9 cellular contexts compared by ENCODE assay signal in the genomic region with DNA sequence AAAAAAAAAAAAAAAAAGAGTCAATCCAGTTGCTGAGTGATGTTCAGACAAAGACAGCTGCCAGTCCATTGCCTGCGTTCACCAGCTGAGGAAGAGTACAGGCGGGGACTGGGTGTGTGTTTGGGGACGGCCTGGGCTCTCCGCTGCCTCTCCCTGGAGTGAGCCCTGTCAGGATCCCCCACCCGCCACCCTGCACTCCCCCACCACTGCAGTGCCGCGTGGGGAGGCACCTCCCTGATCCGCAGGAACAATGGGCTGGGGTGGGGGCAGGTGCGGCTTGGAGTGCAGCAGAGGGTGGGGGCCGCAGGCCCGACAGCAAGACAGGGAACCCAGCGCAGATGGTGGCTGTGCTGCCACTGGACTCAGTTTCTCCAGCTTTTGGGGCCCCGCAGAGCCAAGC. TPM values are rescaled to one million over a fixed set of nuclear protein-coding genes. Genes with fewer than 3 reads are reported as not detected.
DNase-seq lines count a peak whose midpoint lies in the region; ATAC-seq, FAIRE-seq and TF ChIP-seq lines count a peak whose summit lies in the region.
"Had no signal": no experiment of that assay in that cellular context is flagged by ENCODE, and none has a peak within 500 bp of the region (broad histone marks: within the 10 kb centered on the region; RNA-seq: fewer than 3 reads in every experiment).

No MANE protein-coding gene starts in this region.

- H3K14ac ChIP-seq in neuronal stem cell (ENCODE audit: low read length): no peak overlapping the region

- TF ChIP-seq CTCF in cardiac muscle cell (IDR thresholded peaks at IDR 0.05; ENCODE audit: low read depth, low read length): no peak
- no peak for TF ChIP-seq CTCF in fibroblast of the aortic adventitia (IDR thresholded peaks at IDR 0.05; ENCODE audit: insufficient read depth, low read length)

- H3K27me3 ChIP-seq in cardiac muscle cell (peaks cover 45% of the 10 kb centered on the region), neuronal stem cell (ENCODE audit: control insufficient read depth in 3 of 3, insufficient read depth in 3 of 3, low read depth in 1 of 3, low read length in 3 of 3) (peaks cover 0 to 57% (median 44%) of the 10 kb centered on the region in 3 experiments)

- H3K4me2 ChIP-seq in neuronal stem cell (ENCODE audit: insufficient read depth, low read length, poor library complexity, severe bottlenecking): peak overlapping the region; percentile 99

- no CpG with 5 or more reads among the region's 13 CpGs for WGBS in neuronal stem cell (ENCODE audit: extremely low coverage in 2 of 2, insufficient read length in 2 of 2, insufficient replicate concordance in 1 of 2), 2 donors

- no peak overlapping the region for H2BK12ac ChIP-seq in neuronal stem cell (ENCODE audit: low read length)

- H3K9me3 ChIP-seq in cardiac muscle cell (ENCODE audit: low read depth) (no peaks in the 10 kb centered on the region), neuronal stem cell (replicated peaks in 1 of 2; ENCODE audit: control insufficient read depth in 2 of 2, insufficient read depth in 1 of 2, low read depth in 1 of 2, low read length in 2 of 2) (no peaks in the 10 kb centered on the region)

- no peak for DNase-seq in cardiac muscle cell (ENCODE audit: low read depth in 1 of 2, low spot score in 1 of 2)
- no peak for DNase-seq in Right ventricle myocardium inferior (ENCODE audit: missing footprints)
- no peak for DNase-seq in fibroblast of the aortic adventitia (ENCODE audit: low read depth)
- no peak for DNase-seq in neuronal stem cell (ENCODE audit: low spot score)
- DNase-seq in urothelium cell line (ENCODE audit: low spot score): peak; percentile 12
- no peak for DNase-seq in stimulated activated CD4-positive, alpha-beta T cell treated with anti-CD3 and anti-CD28 coated beads, Interleukin-2, amount 100 ng/mL, for 24 hours
- DNase-seq in DMS79 treated with DMSO at 0.1 percent for 48 hours (lab: John Stamatoyannopoulos, UW): no peak
- DNase-seq in NCI-H1048 (lab: John Stamatoyannopoulos, UW): no peak
- DNase-seq: activated CD4-positive, alpha-beta T cell treated with anti-CD3 and anti-CD28 coated beads, Interleukin-2, amount 10 ng/mL, durations not matched to agents 7 days and 5 days had no signal

- H2BK120ac ChIP-seq in neuronal stem cell (ENCODE audit: low read depth, low read length): no peak overlapping the region

- FAIRE-seq in urothelium cell line (lab: Jason Lieb, UNC): no peak

- H2AK5ac ChIP-seq in neuronal stem cell (ENCODE audit: low read depth, low read length): peak overlapping the region; percentile 17

- H4K91ac ChIP-seq in neuronal stem cell (ENCODE audit: low read depth, low read length, poor library complexity): no peak overlapping the region

- H2AFZ ChIP-seq in neuronal stem cell (ENCODE audit: low read length): peak overlapping the region; percentile 98

- peak overlapping the region; percentile 67 for H3K4me3 ChIP-seq in cardiac muscle cell
- H3K4me3 ChIP-seq in fibroblast of the aortic adventitia (ENCODE audit: low read depth, low read length): peak overlapping the region; percentile 70
- H3K4me3 ChIP-seq in neuronal stem cell (ENCODE audit: low read length in 2 of 2): peak overlapping the region in 1 of 2 donors; percentile 58

- H2BK5ac ChIP-seq in neuronal stem cell (ENCODE audit: low read length): no peak overlapping the region

- no peak overlapping the region for H3K9ac ChIP-seq in neuronal stem cell (ENCODE audit: low read depth, low read length, poor library complexity)

- H2BK15ac ChIP-seq in neuronal stem cell (ENCODE audit: low read length): peak overlapping the region; percentile 49

- peak overlapping the region; percentile 89 for H3K18ac ChIP-seq in neuronal stem cell (ENCODE audit: low read length)

- no peak for ATAC-seq in Right ventricle myocardium inferior

- no peaks in the 10 kb centered on the region for H3K36me3 ChIP-seq in cardiac muscle cell
- no peaks in the 10 kb centered on the region for H3K36me3 ChIP-seq in neuronal stem cell (replicated peaks in 1 of 2; ENCODE audit: control insufficient read depth in 2 of 2, insufficient read depth in 2 of 2, low read length in 2 of 2)

- H3K23ac ChIP-seq in neuronal stem cell (ENCODE audit: low read depth, low read length, poor library complexity): peak overlapping the region; percentile 69

- intact Hi-C loops in Right ventricle myocardium inferior (cut with DNase I): no loop called here

- no peak overlapping the region for H4K8ac ChIP-seq in neuronal stem cell (ENCODE audit: low read depth, low read length)

- H3K4me1 ChIP-seq in cardiac muscle cell (ENCODE audit: low read depth) (peaks cover 5% of the 10 kb centered on the region), neuronal stem cell (ENCODE audit: control insufficient read depth in 2 of 2, insufficient read depth in 1 of 2, low read depth in 1 of 2, low read length in 2 of 2) (peaks cover 6 to 11% of the 10 kb centered on the region in 2 donors)

- H3K4ac ChIP-seq in neuronal stem cell (ENCODE audit: low read length): no peak overlapping the region

- H3K79me1 ChIP-seq in neuronal stem cell (ENCODE audit: low read depth, low read length): no peaks in the 10 kb centered on the region

- no peak overlapping the region for H3K27ac ChIP-seq in cardiac muscle cell
- no peak overlapping the region for H3K27ac ChIP-seq in neuronal stem cell (replicated peaks; ENCODE audit: low read length)

RNA-seq across cellular contexts. Expression of a gene that starts 1.4 kb away (rescaled TPM):
- 6.4 and 9.6 TPM in 2 replicates for total RNA-seq in cardiac muscle cell
- polyA plus RNA-seq in cardiac muscle cell: 7.2 and 8.3 TPM in 2 replicates
- total RNA-seq in Right ventricle myocardium inferior: 20.8 TPM
- total RNA-seq in fibroblast of the aortic adventitia (ENCODE audit: low replicate concordance): 10.3 and 18.8 TPM in 2 replicates
- 3.1 TPM for polyA plus RNA-seq in neuronal stem cell (2013, experiment 1 of 2)
- polyA plus RNA-seq in neuronal stem cell (2013, experiment 2 of 2): 3.2 TPM
